Comparison of ENCODE assay signal across 17 cellular contexts in the genomic region with DNA sequence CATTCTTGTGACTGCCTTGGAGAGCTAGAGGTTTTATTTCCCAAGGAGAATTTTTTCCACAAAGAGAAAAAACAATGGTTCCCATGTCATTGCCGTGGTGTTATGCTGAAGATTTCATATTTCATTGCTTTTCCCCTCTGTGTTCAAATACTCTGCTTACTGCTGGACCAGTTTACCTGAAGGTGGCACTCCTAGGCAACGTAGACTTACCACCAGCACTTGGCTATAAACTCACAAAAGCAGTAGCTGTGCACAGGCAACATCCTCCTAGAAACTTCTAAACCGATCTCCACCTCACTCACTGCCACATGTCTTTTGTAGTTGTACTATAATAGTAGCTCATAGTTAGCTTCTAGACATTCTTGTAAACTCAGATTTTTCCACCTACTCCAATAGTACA.
DNase-seq lines count a peak whose midpoint lies in the region; ATAC-seq and TF ChIP-seq lines count a peak whose summit lies in the region.
"Had no signal": no experiment of that assay in that cellular context is flagged by ENCODE, and none has a peak within 500 bp of the region (broad histone marks: within the 10 kb centered on the region; RNA-seq: fewer than 3 reads in every experiment).

No MANE protein-coding gene starts in this region.

- no peaks in the 10 kb centered on the region for H3K4me1 ChIP-seq in BE2C
- H3K4me1 ChIP-seq: SJSA1, uterus had no signal

- no peak for ATAC-seq in GM21528 (IDR thresholded peaks at IDR 0.05; ENCODE audit: low FRiP score, unreplicated experiment)
- no peak for ATAC-seq in GM18511 (IDR thresholded peaks at IDR 0.05; ENCODE audit: unreplicated experiment)
- ATAC-seq: activated naive CD8-positive, alpha-beta T cell treated with anti-CD3 and anti-CD28 coated beads, Interleukin-2, amount 50 U/mL, for 24 hours; left colon had no signal

- CTCF ChIA-PET in HEK293T (lab: Yijun Ruan, JAX) = interaction anchor here (1.3 kb wide), 1 partner anchor 375 kb away, joined by 4 read pairs; no protein-coding TSS in a partner anchor

- POLR2A ChIA-PET in HEK293T (lab: Yijun Ruan, JAX) = no interaction called here

- H3K4me3 ChIP-seq in BE2C (ENCODE audit: low read depth, low read length) = no peak overlapping the region
- H3K4me3 ChIP-seq: SJSA1, uterus had no signal

- peak; percentile 52 for TF ChIP-seq CTCF in BE2C (IDR thresholded peaks at IDR 0.05; ENCODE audit: low read depth, low read length)

- no peaks in the 10 kb centered on the region for H3K36me3 ChIP-seq in BE2C
- H3K36me3 ChIP-seq: SJSA1, uterus had no signal

- no peaks in the 10 kb centered on the region for H3K27me3 ChIP-seq in BE2C
- H3K27me3 ChIP-seq: SJSA1, uterus had no signal

- no peaks in the 10 kb centered on the region for H3K9me3 ChIP-seq in BE2C
- H3K9me3 ChIP-seq: uterus had no signal

- DNase-seq in BE2C (no peak), HEK293T (ENCODE audit: extremely low spot score) (peak; percentile 12), RKO (ENCODE audit: low spot score) (peak; percentile 20), glomerular visceral epithelial cell (ENCODE audit: extremely low spot score) (peak; percentile 5), ecto neural progenitor cell (ENCODE audit: low spot score) (no peak), NCI-H2227 (lab: John Stamatoyannopoulos, UW; ENCODE audit: unreplicated experiment) (no peak)
- DNase-seq: activated CD4-positive, alpha-beta T cell treated with anti-CD3 and anti-CD28 coated beads for 1 hour; activated naive CD8-positive, alpha-beta T cell treated with anti-CD3 and anti-CD28 coated beads, Interleukin-2, amount 50 U/mL, for 24 hours; activated T-cell treated with anti-CD3 and anti-CD28 coated beads for 4 hours; foreskin fibroblast; GOT3; left colon; NCI-H446 treated with DMSO at 0.1 percent for 48 hours; uterus had no signal

TF ChIP-seq in HEK293T, 16 proteins besides CTCF, POLR2A, EP300 and RAD21:
- TF ChIP-seq ELF4 (IDR thresholded peaks at IDR 0.05) = no peak
- no peak for TF ChIP-seq SUZ12 (IDR thresholded peaks at IDR 0.05)
- TF ChIP-seq NFRKB (IDR thresholded peaks at IDR 0.05) = no peak
- no peak for TF ChIP-seq L3MBTL2 (conservative IDR thresholded peaks at IDR 0.05)
- TF ChIP-seq HDGF (IDR thresholded peaks at IDR 0.05; ENCODE audit: borderline replicate concordance) = no peak

Comparison
In these comparisons a context has a peak if more than half of its experiments do, and no peak if none do; other contexts are left out.
1. DNase-seq: peak in HEK293T (single experiment), RKO (single experiment) and glomerular visceral epithelial cell (single experiment); none in BE2C (single experiment), ecto neural progenitor cell (single experiment) and NCI-H2227 (single experiment).